21 cellular contexts compared by ENCODE assay signal in genomic region chr6:39962831-39963230, GRCh38. TPM values are rescaled to one million over a fixed set of nuclear protein-coding genes. Genes with fewer than 3 reads are reported as not detected.
DNase-seq lines count a peak whose midpoint lies in the region; ATAC-seq and TF ChIP-seq lines count a peak whose summit lies in the region.
"Had no signal": no experiment of that assay in that cellular context is flagged by ENCODE, and none has a peak within 500 bp of the region (broad histone marks: within the 10 kb centered on the region; RNA-seq: fewer than 3 reads in every experiment).

No MANE protein-coding gene starts in this region.

- H3K4me3 ChIP-seq in AG04450 (ENCODE audit: low read depth, low read length) (no peak overlapping the region), GM23248 (no peak overlapping the region), lower lobe of right lung (no peak overlapping the region), lower leg skin (ENCODE audit: low read depth, poor library complexity, severe bottlenecking) (no peak overlapping the region)
- H3K4me3 ChIP-seq: dorsolateral prefrontal cortex, lung had no signal

- POLR2A ChIA-PET in AG04450 (lab: Yijun Ruan, JAX), result no interaction called here

- H3K4me1 ChIP-seq in GM23248 (ENCODE audit: insufficient read depth), result peaks cover 4% of the 10 kb centered on the region; the same call in 1 of the 2 replicates
- H3K4me1 ChIP-seq in lower lobe of right lung, result no peaks in the 10 kb centered on the region

- H3K9me3 ChIP-seq in AG04450 (ENCODE audit: control insufficient read depth, insufficient read depth, low read length), result no peaks in the 10 kb centered on the region
- H3K9me3 ChIP-seq in GM23248 (ENCODE audit: low read depth), result no peaks in the 10 kb centered on the region
- H3K9me3 ChIP-seq in lower lobe of right lung, result no peaks in the 10 kb centered on the region
- H3K9me3 ChIP-seq: SK-N-SH had no signal

- no peak for TF ChIP-seq POLR2A in lower leg skin (IDR thresholded peaks at IDR 0.05)

- DNase-seq in AG04450 (ENCODE audit: low read depth, low spot score) (peak; percentile 24), GM23248 (peak; percentile 28), dedifferentiated amniotic fluid mesenchymal stem cell (ENCODE audit: extremely low spot score) (peak; percentile 61), lower lobe of right lung (no peak), lower leg skin (ENCODE audit: low spot score in 2 of 2) (no peak), UCSD-AML1 (lab: John Stamatoyannopoulos, UW; ENCODE audit: unreplicated experiment) (no peak)
- DNase-seq in activated CD4-positive, alpha-beta T cell treated with anti-CD3 and anti-CD28 coated beads for 48 hours, result no peak
- DNase-seq: activated CD4-positive, CD25-positive, alpha-beta regulatory T cell treated with anti-CD3 and anti-CD28 coated beads, Interleukin-2, amount 50 U/mL, for 72 hours; activated naive CD8-positive, alpha-beta T cell treated with anti-CD3 and anti-CD28 coated beads, Interleukin-2, amount 10 ng/mL, durations not matched to agents 7 days and 5 days; CD4-positive, alpha-beta memory T cell; DMS79; dorsolateral prefrontal cortex; glutamatergic neuron; HFFc6; naive thymus-derived CD4-positive, alpha-beta T cell; NCI-H1930; NK-92 treated with Interleukin-12 subunit alpha and Interleukin-12 subunit beta, amount 100 ng/mL, for 24 hours; SK-N-SH; stimulated activated naive CD8-positive, alpha-beta T cell treated with anti-CD3 and anti-CD28 coated beads, Interleukin-15, amount 100 ng/mL, for 72 hours had no signal

- H3K36me3 ChIP-seq in GM23248 (ENCODE audit: low read depth) (no peaks in the 10 kb centered on the region), lower lobe of right lung (no peaks in the 10 kb centered on the region)

- CTCF ChIA-PET in AG04450 (lab: Charles Lee), result no interaction called here

- peak in 1 of 2 donors; percentile 68 for ATAC-seq in lower lobe of right lung
- no peak for ATAC-seq in HG02588 (IDR thresholded peaks at IDR 0.05; ENCODE audit: unreplicated experiment)
- ATAC-seq: naive thymus-derived CD4-positive, alpha-beta T cell; stimulated activated naive CD8-positive, alpha-beta T cell treated with anti-CD3 and anti-CD28 coated beads, Interleukin-15, amount 100 ng/mL, for 72 hours had no signal

- no peak overlapping the region for H3K9ac ChIP-seq in GM23248
- H3K9ac ChIP-seq: SK-N-SH had no signal

- no peak overlapping the region for H3K27ac ChIP-seq in AG04450 (ENCODE audit: low read depth, low read length)
- no peak overlapping the region for H3K27ac ChIP-seq in GM23248
- H3K27ac ChIP-seq in lower lobe of right lung, result peak overlapping the region; percentile 53
- H3K27ac ChIP-seq: dorsolateral prefrontal cortex had no signal

- intact Hi-C loops in lower lobe of right lung (cut with DNase I) (no loop called here), lower leg skin (cut with DNase I; ENCODE audit: low total_unique reads) (no loop called here)

- WGBS in GM23248 (ENCODE audit: low coverage in 1 of 2, low lambda C conversion rate in 2 of 2, missing lambda C conversion rate in 2 of 2), 2 experiments, result 14 to 17% methylated on average over 4 of the region's 4 CpGs
- WGBS in lower leg skin, 2 donors, result 62 to 66% methylated on average over 4 of the region's 4 CpGs

- H3K79me2 ChIP-seq in GM23248 (ENCODE audit: insufficient read depth), result no peaks in the 10 kb centered on the region

- no peak overlapping the region for H3K4me2 ChIP-seq in GM23248 (ENCODE audit: unreplicated experiment)
- H3K4me2 ChIP-seq: SK-N-SH had no signal

- TF ChIP-seq CTCF in AG04450 (IDR thresholded peaks at IDR 0.05; ENCODE audit: low read depth, low read length) (no peak), lower lobe of right lung (IDR thresholded peaks at IDR 0.05) (no peak), lower leg skin (IDR thresholded peaks at IDR 0.05) (no peak)

- no peaks in the 10 kb centered on the region for H3K9me2 ChIP-seq in GM23248 (ENCODE audit: insufficient read depth)
- H3K9me2 ChIP-seq: SK-N-SH had no signal

- no peaks in the 10 kb centered on the region for H4K20me1 ChIP-seq in GM23248 (ENCODE audit: insufficient read depth)

- no peak overlapping the region for H2AFZ ChIP-seq in GM23248

- no peaks in the 10 kb centered on the region for H3F3A ChIP-seq in GM23248 (ENCODE audit: insufficient read depth)

- in situ Hi-C loops in GM23248 (cut with MboI), result no loop called here

- H3K27me3 ChIP-seq in AG04450 (ENCODE audit: control insufficient read depth, insufficient read depth, low read length), result no peaks in the 10 kb centered on the region
- H3K27me3 ChIP-seq in GM23248 (replicated peaks; ENCODE audit: insufficient read depth), result no peaks in the 10 kb centered on the region
- no peaks in the 10 kb centered on the region for H3K27me3 ChIP-seq in lower lobe of right lung (ENCODE audit: low read depth)
- H3K27me3 ChIP-seq: dorsolateral prefrontal cortex had no signal

RNA-seq across cellular contexts. Expression of gene MOCS1, which starts 28.6 kb away (rescaled TPM):
- polyA plus RNA-seq in AG04450 (2011; rRNA removed), result 6.1 and 7.6 TPM in 2 replicates
- polyA minus RNA-seq in AG04450 (2011; rRNA and poly(A)+ RNA removed), result 14.5 and 16.3 TPM in 2 replicates
- 9.0 and 10.2 TPM in 2 replicates for total RNA-seq in GM23248 (2014; rRNA removed; shearing (Covaris generic))
- polyA plus RNA-seq in GM23248 (2016; fragmentation: Nextera tagmentation; extraction: Ambion mirVana), result 7.3 and 8.4 TPM in 2 replicates
- 22.9 TPM for total RNA-seq in lower lobe of right lung
- total RNA-seq in lower leg skin, result 10 to 100 TPM in 2 of 4 donors, 1 to 10 TPM in 2; 4.8 to 18.7 (median 10.5) TPM

Comparison
In these comparisons a context has a peak if more than half of its experiments do, and no peak if none do; other contexts are left out.
1. DNase-seq: peak in AG04450 (single experiment), GM23248 (single experiment) and dedifferentiated amniotic fluid mesenchymal stem cell (single experiment); none in lower lobe of right lung (single experiment), lower leg skin (0 of 2), UCSD-AML1 (single experiment) and activated CD4-positive, alpha-beta T cell treated with anti-CD3 and anti-CD28 coated beads for 48 hours (single experiment).